In the genomic region with DNA sequence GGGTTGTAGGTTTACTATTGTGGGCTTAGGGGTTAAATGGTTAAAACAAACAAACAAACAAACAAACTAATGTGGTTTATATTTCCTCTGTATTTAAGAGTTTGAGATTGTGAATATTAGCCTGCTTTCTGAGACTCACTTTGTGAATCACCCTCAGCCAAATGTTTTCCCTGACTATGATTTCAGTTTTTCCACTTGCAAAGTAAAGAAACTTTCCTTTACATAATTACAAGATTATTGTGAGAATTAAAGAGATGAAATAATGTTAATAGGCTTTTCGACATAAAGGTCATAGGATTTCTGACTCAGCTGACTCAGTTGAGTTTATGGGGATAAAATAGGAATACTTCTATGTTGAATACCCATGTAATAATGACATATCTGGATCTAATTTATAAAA, we compare ENCODE assay signal across 11 cellular contexts. TPM values are rescaled to one million over a fixed set of nuclear protein-coding genes. Genes with fewer than 3 reads are reported as not detected.
DNase-seq lines count a peak whose midpoint lies in the region; ATAC-seq and TF ChIP-seq lines count a peak whose summit lies in the region.
"Had no signal": no experiment of that assay in that cellular context is flagged by ENCODE, and none has a peak within 500 bp of the region (broad histone marks: within the 10 kb centered on the region; RNA-seq: fewer than 3 reads in every experiment).

No MANE protein-coding gene starts in this region.

- no peak for ATAC-seq in PC-3
- no peak for ATAC-seq in stimulated activated naive B cell treated with anti-CD40 and anti-IgM and Interleukin-4, amounts not matched to agents 10 μg/mL and 1 μg/mL and 100 μg/mL, for 72 hours (replicated peaks)
- no peak for ATAC-seq in HG03442 (IDR thresholded peaks at IDR 0.05; ENCODE audit: unreplicated experiment)

- H3K36me3 Mint-ChIP-seq in stimulated activated naive B cell treated with anti-CD40 and anti-IgM and Interleukin-4, amounts not matched to agents 10 μg/mL and 1 μg/mL and 100 μg/mL, for 72 hours: peaks cover 0 to 3% of the 10 kb centered on the region in 2 donors
- H3K36me3 Mint-ChIP-seq: CD4-positive, CD25-positive, alpha-beta regulatory T cell had no signal

- H3K27ac ChIP-seq in AG04450 (ENCODE audit: low read depth, low read length) (no peak overlapping the region), PC-3 (ENCODE audit: low read length) (peak overlapping the region; percentile 83), osteoblast (ENCODE audit: low read depth, low read length) (peak overlapping the region; percentile 59)

- peak overlapping the region; percentile 90 for H3K9ac ChIP-seq in PC-3 (ENCODE audit: low read length)

- H3K4me3 ChIP-seq in AG04450 (ENCODE audit: low read depth, low read length): peak overlapping the region; percentile 83
- H3K4me3 ChIP-seq in PC-3 (ENCODE audit: low read length): peak overlapping the region; percentile 87
- peak overlapping the region; percentile 80 for H3K4me3 ChIP-seq in fibroblast of mammary gland (ENCODE audit: control insufficient read depth, low read depth, low read length)
- H3K4me3 ChIP-seq in osteoblast (ENCODE audit: insufficient read depth, low read length): no peak overlapping the region

- DNase-seq in AG04450 (ENCODE audit: low read depth, low spot score) (no peak), PC-3 (peak; percentile 47), fibroblast of mammary gland (ENCODE audit: low read depth) (peak; percentile 20), osteoblast (ENCODE audit: insufficient read length, low spot score, missing footprints) (no peak), NCI-H748 (lab: John Stamatoyannopoulos, UW; ENCODE audit: unreplicated experiment) (no peak)
- DNase-seq in stimulated activated naive B cell treated with anti-CD40 and anti-IgM and Interleukin-4, amounts not matched to agents 10 μg/mL and 1 μg/mL and 100 μg/mL, for 72 hours: no peak
- no peak for DNase-seq in stimulated activated CD4-positive, alpha-beta T cell treated with anti-CD3 and anti-CD28 coated beads, Interleukin-2, amount 100 ng/mL, for 24 hours
- DNase-seq: CD4-positive, CD25-positive, alpha-beta regulatory T cell; Kasumi-1; NK-92 treated with Interleukin-12 subunit alpha and Interleukin-12 subunit beta, amount 100 ng/mL, for 24 hours had no signal

- peak overlapping the region; percentile 85 for H3K4me2 ChIP-seq in PC-3 (ENCODE audit: low read length)
- peak overlapping the region; percentile 96 for H3K4me2 ChIP-seq in osteoblast (ENCODE audit: insufficient read depth, low read length)

- no peak overlapping the region for H3K27ac Mint-ChIP-seq in stimulated activated naive B cell treated with anti-CD40 and anti-IgM and Interleukin-4, amounts not matched to agents 10 μg/mL and 1 μg/mL and 100 μg/mL, for 72 hours
- H3K27ac Mint-ChIP-seq: CD4-positive, CD25-positive, alpha-beta regulatory T cell had no signal

- peaks cover 0 to 3% of the 10 kb centered on the region in 2 donors for H3K9me3 Mint-ChIP-seq in stimulated activated naive B cell treated with anti-CD40 and anti-IgM and Interleukin-4, amounts not matched to agents 10 μg/mL and 1 μg/mL and 100 μg/mL, for 72 hours

- H3F3A ChIP-seq in PC-3 (ENCODE audit: low read length, unreplicated experiment): peaks cover 13% of the 10 kb centered on the region

- CTCF ChIA-PET in AG04450 (lab: Charles Lee): interaction anchor here (0.6 to 4.4 kb wide), 3 partner anchors 72 to 636 kb away, joined by 3 to 31 read pairs (median 3); no protein-coding TSS in a partner anchor
- CTCF ChIA-PET in PC-3 (lab: Charles Lee): no interaction called here

- H3K4me1 ChIP-seq in PC-3 (ENCODE audit: insufficient read depth, low read length): peaks cover 38% of the 10 kb centered on the region
- peaks cover 19% of the 10 kb centered on the region for H3K4me1 ChIP-seq in osteoblast (ENCODE audit: insufficient read depth, low read length)

- H3K9me2 ChIP-seq in PC-3 (replicated peaks; ENCODE audit: low read length): no peaks in the 10 kb centered on the region

- H3K27me3 Mint-ChIP-seq in stimulated activated naive B cell treated with anti-CD40 and anti-IgM and Interleukin-4, amounts not matched to agents 10 μg/mL and 1 μg/mL and 100 μg/mL, for 72 hours: peaks cover 29 to 36% of the 10 kb centered on the region in 2 donors

- H4K20me1 ChIP-seq in PC-3 (ENCODE audit: low read length) (no peaks in the 10 kb centered on the region), osteoblast (ENCODE audit: insufficient read depth, low read length) (no peaks in the 10 kb centered on the region)

- BruUV-seq in PC-3 (replicated peaks; lab: Mats Ljungman, UMichigan): no TSS peak

- H3K4me3 Mint-ChIP-seq in stimulated activated naive B cell treated with anti-CD40 and anti-IgM and Interleukin-4, amounts not matched to agents 10 μg/mL and 1 μg/mL and 100 μg/mL, for 72 hours: no peak overlapping the region
- H3K4me3 Mint-ChIP-seq: CD4-positive, CD25-positive, alpha-beta regulatory T cell had no signal

- H3K79me2 ChIP-seq in PC-3 (ENCODE audit: low read length) (peaks cover 76% of the 10 kb centered on the region), osteoblast (ENCODE audit: insufficient read depth, low read length) (peaks cover 6% of the 10 kb centered on the region)

- TF ChIP-seq CTCF in AG04450 (IDR thresholded peaks at IDR 0.05; ENCODE audit: low read depth, low read length): no peak
- no peak for TF ChIP-seq CTCF in PC-3 (conservative IDR thresholded peaks at IDR 0.05; ENCODE audit: low read depth, low read length)
- TF ChIP-seq CTCF in fibroblast of mammary gland (conservative IDR thresholded peaks at IDR 0.05; ENCODE audit: control insufficient read depth, insufficient read depth, low read depth, low read length): no peak
- TF ChIP-seq CTCF in osteoblast (IDR thresholded peaks at IDR 0.05; ENCODE audit: extremely low read depth, low read depth, low read length): no peak

- H3K27me3 ChIP-seq in AG04450 (ENCODE audit: control insufficient read depth, insufficient read depth, low read length) (no peaks in the 10 kb centered on the region), PC-3 (ENCODE audit: low read length) (no peaks in the 10 kb centered on the region), osteoblast (ENCODE audit: insufficient read depth, low read length) (no peaks in the 10 kb centered on the region)

- H2AFZ ChIP-seq in PC-3 (ENCODE audit: low read length): peak overlapping the region; percentile 93; the same call in 1 of the 2 replicates
- no peak overlapping the region for H2AFZ ChIP-seq in osteoblast (ENCODE audit: low read length)

- intact Hi-C loops in PC-3 (cut with micrococcal nuclease): loop anchor here (1.0 to 5.0 kb wide), 7 partner anchors 24 to 792 kb away; no protein-coding TSS in a partner anchor

- peaks cover 6 to 16% of the 10 kb centered on the region in 2 donors for H3K4me1 Mint-ChIP-seq in stimulated activated naive B cell treated with anti-CD40 and anti-IgM and Interleukin-4, amounts not matched to agents 10 μg/mL and 1 μg/mL and 100 μg/mL, for 72 hours

- H3K9me3 ChIP-seq in AG04450 (ENCODE audit: control insufficient read depth, insufficient read depth, low read length) (peaks cover 3% of the 10 kb centered on the region; the same call in 1 of the 2 replicates), PC-3 (ENCODE audit: low read length) (peaks cover 11% of the 10 kb centered on the region), osteoblast (ENCODE audit: low read depth, low read length) (no peaks in the 10 kb centered on the region)

- POLR2A ChIA-PET in AG04450 (lab: Yijun Ruan, JAX) (interaction anchor here (1.4 kb wide), 1 partner anchor 32 kb away, joined by 4 read pairs; no protein-coding TSS in a partner anchor), PC-3 (lab: Charles Lee; ENCODE audit: unreplicated experiment) (no interaction called here)

- peaks cover 24% of the 10 kb centered on the region for H3K36me3 ChIP-seq in PC-3 (ENCODE audit: low read depth, low read length)
- no peaks in the 10 kb centered on the region for H3K36me3 ChIP-seq in osteoblast (ENCODE audit: insufficient read depth, low read length)

RNA-seq across cellular contexts. Expression of a gene that starts 2.9 kb away (rescaled TPM):
- polyA plus RNA-seq in AG04450 (2011; rRNA removed): 32.7 and 44.7 TPM in 2 replicates
- polyA minus RNA-seq in AG04450 (2011; rRNA and poly(A)+ RNA removed): 26.4 and 38.9 TPM in 2 replicates
- total RNA-seq in PC-3 (2014; rRNA removed) (23.1 and 25.5 TPM in 2 replicates), osteoblast (21.7 and 23.0 TPM in 2 replicates)
- total RNA-seq: CD4-positive, CD25-positive, alpha-beta regulatory T cell had no signal
- polyA plus RNA-seq: CD4-positive, CD25-positive, alpha-beta regulatory T cell had no signal

Comparison
In these comparisons a context has a peak if more than half of its experiments do, and no peak if none do; other contexts are left out.
1. DNase-seq: peak in PC-3 (single experiment) and fibroblast of mammary gland (single experiment); none in AG04450 (single experiment), osteoblast (single experiment), NCI-H748 (single experiment), stimulated activated naive B cell treated with anti-CD40 and anti-IgM and Interleukin-4, amounts not matched to agents 10 μg/mL and 1 μg/mL and 100 μg/mL, for 72 hours (single experiment) and stimulated activated CD4-positive, alpha-beta T cell treated with anti-CD3 and anti-CD28 coated beads, Interleukin-2, amount 100 ng/mL, for 24 hours (0 of 2).